Comparison of ENCODE assay signal across 9 cellular contexts in genomic region chr1:72285074-72285425, GRCh38. TPM values are rescaled to one million over a fixed set of nuclear protein-coding genes. Genes with fewer than 3 reads are reported as not detected.
DNase-seq lines count a peak whose midpoint lies in the region; ATAC-seq and TF ChIP-seq lines count a peak whose summit lies in the region.
"Had no signal": no experiment of that assay in that cellular context is flagged by ENCODE, and none has a peak within 500 bp of the region (broad histone marks: within the 10 kb centered on the region; RNA-seq: fewer than 3 reads in every experiment).

No MANE protein-coding gene starts in this region.

- H2BK15ac ChIP-seq in mesendoderm (replicated peaks; ENCODE audit: low read depth) = no peak overlapping the region

- H3K4me3 Mint-ChIP-seq in MCF 10A (ENCODE audit: unreplicated experiment) = no peak overlapping the region

- POLR2A ChIA-PET in MCF 10A (lab: Yijun Ruan, JAX) = interaction anchor here (0.6 to 2.0 kb wide), 8 partner anchors 9 to 1884 kb away, joined by 3 to 11 read pairs (median 4); no protein-coding TSS in a partner anchor

- H2BK120ac ChIP-seq in mesendoderm (ENCODE audit: low read depth, low read length) = no peak overlapping the region

- H3K4me2 ChIP-seq in mesendoderm (ENCODE audit: low read length) = peak overlapping the region; percentile 79

- H3K9ac ChIP-seq in mesendoderm (ENCODE audit: low read length) = no peak overlapping the region

- TF ChIP-seq CTCF in breast epithelium (IDR thresholded peaks at IDR 0.05) = no peak
- no peak for TF ChIP-seq CTCF in MCF 10A (IDR thresholded peaks at IDR 0.05; ENCODE audit: unreplicated experiment)
- TF ChIP-seq CTCF in brain microvascular endothelial cell (IDR thresholded peaks at IDR 0.05; ENCODE audit: low read depth, low read length, missing control alignments) = no peak

- H3K36me3 Mint-ChIP-seq in MCF 10A (ENCODE audit: insufficient read depth, unreplicated experiment) = no peaks in the 10 kb centered on the region

- H3K79me1 ChIP-seq in mesendoderm (ENCODE audit: low read length) = no peaks in the 10 kb centered on the region

- H3K79me2 ChIP-seq in mesendoderm (ENCODE audit: control insufficient read depth, insufficient read depth, low read length) = no peaks in the 10 kb centered on the region

- in situ Hi-C loops in brain microvascular endothelial cell (cut with HindIII; ENCODE audit: low pct_ligation_motif_present, low sequenced_read_pairs) = no loop called here

- H4K5ac ChIP-seq in mesendoderm (ENCODE audit: low read length) = no peak overlapping the region

- CTCF ChIA-PET in MCF 10A (lab: Yijun Ruan, JAX) = interaction anchor here (0.7 to 1.6 kb wide), 6 partner anchors 16 to 364 kb away, joined by 3 to 6 read pairs (median 3); no protein-coding TSS in a partner anchor

- no peak overlapping the region for H2BK5ac ChIP-seq in mesendoderm (ENCODE audit: low read length)

- WGBS in mesendoderm (ENCODE audit: extremely low coverage, insufficient coverage, low lambda C conversion rate) = no CpG with 5 or more reads among the region's 3 CpGs
- WGBS in urinary bladder = 3% methylated on average over 3 of the region's 3 CpGs

- peaks cover 13% of the 10 kb centered on the region for H3K4me1 Mint-ChIP-seq in MCF 10A (ENCODE audit: insufficient read depth, unreplicated experiment)

- no peak overlapping the region for H3K56ac ChIP-seq in mesendoderm (ENCODE audit: low read length)

- no peak overlapping the region for H3K27ac Mint-ChIP-seq in MCF 10A (ENCODE audit: low read depth, unreplicated experiment)

- H3K23ac ChIP-seq in mesendoderm (ENCODE audit: low read length) = no peak overlapping the region

- H3K4me3 ChIP-seq in breast epithelium (peak overlapping the region; percentile 67 to 74 (median 73)), brain microvascular endothelial cell (ENCODE audit: low read depth, low read length) (peak overlapping the region; percentile 81), mesendoderm (ENCODE audit: low read length) (no peak overlapping the region), urinary bladder (ENCODE audit: low read depth, low read length) (peak overlapping the region; percentile 59)

- no peaks in the 10 kb centered on the region for H3K27me3 Mint-ChIP-seq in MCF 10A (ENCODE audit: insufficient read depth, unreplicated experiment)

- no peak overlapping the region for H2AK5ac ChIP-seq in mesendoderm (ENCODE audit: low read length)

- no TSS peak for BruUV-seq in MCF 10A (replicated peaks; lab: Mats Ljungman, UMichigan)

- TF ChIP-seq POLR2A in breast epithelium (IDR thresholded peaks at IDR 0.05) = no peak

- intact Hi-C loops in breast epithelium (cut with DNase I; ENCODE audit: low total_unique reads) (no loop called here), MCF 10A (cut with micrococcal nuclease) (loop anchor here (2.0 to 10.0 kb wide), 4 partner anchors 120 to 338 kb away; no protein-coding TSS in a partner anchor)

- no peak overlapping the region for H4K8ac ChIP-seq in mesendoderm (ENCODE audit: low read depth, low read length)

- H3K18ac ChIP-seq in mesendoderm (ENCODE audit: low read length) = no peak overlapping the region

- H3K4ac ChIP-seq in mesendoderm (ENCODE audit: low read depth, low read length) = no peak overlapping the region

- H3K36me3 ChIP-seq in breast epithelium = no peaks in the 10 kb centered on the region
- no peaks in the 10 kb centered on the region for H3K36me3 ChIP-seq in brain microvascular endothelial cell (replicated peaks)
- no peaks in the 10 kb centered on the region for H3K36me3 ChIP-seq in mesendoderm (ENCODE audit: control insufficient read depth, insufficient read depth, low read length)
- no peaks in the 10 kb centered on the region for H3K36me3 ChIP-seq in urinary bladder (ENCODE audit: insufficient read depth)

- H3K27ac ChIP-seq in breast epithelium (peak overlapping the region; percentile 83 to 84), brain microvascular endothelial cell (peak overlapping the region; percentile 96), mesendoderm (ENCODE audit: low read depth, low read length) (no peak overlapping the region), urinary bladder (ENCODE audit: low read depth) (no peak overlapping the region)

- no peaks in the 10 kb centered on the region for H3K9me3 Mint-ChIP-seq in MCF 10A (ENCODE audit: unreplicated experiment)

- H3K4me1 ChIP-seq in breast epithelium = no peaks in the 10 kb centered on the region
- no peaks in the 10 kb centered on the region for H3K4me1 ChIP-seq in mesendoderm (ENCODE audit: control insufficient read depth, low read depth, low read length)
- no peaks in the 10 kb centered on the region for H3K4me1 ChIP-seq in urinary bladder (ENCODE audit: insufficient read depth)

- DNase-seq in breast epithelium (ENCODE audit: low spot score in 2 of 2) (no peak), MCF 10A (ENCODE audit: unreplicated experiment) (no peak), brain microvascular endothelial cell (no peak), mesendoderm (no peak), putamen (ENCODE audit: low spot score) (no peak)
- DNase-seq: activated T-cell treated with anti-CD3 and anti-CD28 coated beads for 4 hours had no signal

- no peak for ATAC-seq in GM18498 (IDR thresholded peaks at IDR 0.05; ENCODE audit: unreplicated experiment)
- ATAC-seq in HG03469 (IDR thresholded peaks at IDR 0.05; ENCODE audit: unreplicated experiment) = no peak

- no peaks in the 10 kb centered on the region for H3K9me3 ChIP-seq in breast epithelium

- H3K27me3 ChIP-seq in breast epithelium (no peaks in the 10 kb centered on the region), brain microvascular endothelial cell (replicated peaks) (no peaks in the 10 kb centered on the region), mesendoderm (ENCODE audit: insufficient read depth, low read length, poor library complexity) (no peaks in the 10 kb centered on the region)

RNA-seq across cellular contexts. Expression of gene NEGR1, which starts 2.7 kb away (rescaled TPM):
- 10 to 100 TPM in 1 of 3 donors, 1 to 10 TPM in 2; 5.6 to 33.3 (median 7.9) TPM for total RNA-seq in breast epithelium
- total RNA-seq in MCF 10A (2022) = 3.5 and 4.1 TPM in 2 replicates
- 0.94 TPM for polyA plus RNA-seq in mesendoderm (2013, experiment 1 of 2)
- 0.91 TPM for polyA plus RNA-seq in mesendoderm (2013, experiment 2 of 2)
- total RNA-seq in urinary bladder = 92.3 TPM
- 38.2 TPM for polyA plus RNA-seq in urinary bladder

Comparison
In these comparisons a context has a peak if more than half of its experiments do, and no peak if none do; other contexts are left out.
1. H3K27ac ChIP-seq: peak in breast epithelium (2 of 2) and brain microvascular endothelial cell (single experiment); none in mesendoderm (single experiment) and urinary bladder (single experiment).